Comparison of ENCODE assay signal across 22 cellular contexts in the genomic region with DNA sequence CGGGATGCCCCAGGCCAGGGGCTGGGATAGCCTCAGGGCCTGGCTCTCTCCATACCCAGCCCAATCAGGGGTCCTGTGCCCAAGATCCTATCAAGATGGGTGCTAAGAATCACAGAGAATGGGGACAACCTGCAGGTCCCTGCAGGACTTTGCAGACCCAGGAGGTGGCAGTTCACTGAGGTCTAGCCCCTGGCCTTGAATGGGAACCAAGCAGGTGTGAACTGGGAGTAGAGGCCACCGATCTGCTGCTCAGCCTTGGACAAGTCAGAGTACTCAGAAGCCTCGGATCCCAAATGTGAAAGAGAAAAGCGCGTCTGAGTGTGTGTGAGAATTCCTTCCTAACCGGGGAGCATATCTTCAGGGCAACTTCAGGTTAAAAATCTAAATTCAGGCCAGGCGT.
"Had no signal": no experiment of that assay in that cellular context is flagged by ENCODE, and none has a peak within 500 bp of the region (broad histone marks: within the 10 kb centered on the region; RNA-seq: fewer than 3 reads in every experiment).

No MANE protein-coding gene starts in this region.

- H3K4me1 Mint-ChIP-seq: activated CD8-positive, alpha-beta memory T cell treated with anti-CD3 and anti-CD28 coated beads, Interleukin-2, amount 10 ng/mL, durations not matched to agents 7 days and 5 days had no signal

- H3K9me3 Mint-ChIP-seq: activated CD4-positive, alpha-beta memory T cell treated with anti-CD3 and anti-CD28 coated beads for 36 hours; activated naive CD4-positive, alpha-beta T cell treated with anti-CD3 and anti-CD28 coated beads, Interleukin-2, amount 50 U/mL, for 72 hours; activated T-helper 1 cell treated with anti-CD3 and anti-CD28 coated beads, Interleukin-12 subunit alpha, Interleukin-12 subunit beta, Interleukin-2, Interleukin-4 antibody, amounts not matched to agents 30 ng/mL and 10 ng/mL and 1 ng/mL, durations not matched to agents 14 hours and 24 hours and 36 hours; central memory CD8-positive, alpha-beta T cell; nephron progenitor cell; stimulated activated naive CD8-positive, alpha-beta T cell treated with anti-CD3 and anti-CD28 coated beads, Interleukin-15, Interleukin-2, amounts not matched to agents 100 ng/mL and 50 ng/mL, for 24 hours had no signal

- H3K9me3 ChIP-seq: lower lobe of right lung, mucosa of descending colon, pancreas, psoas muscle, tibial artery had no signal

- H3K27ac Mint-ChIP-seq: activated CD4-positive, alpha-beta memory T cell treated with anti-CD3 and anti-CD28 coated beads for 36 hours; activated CD8-positive, alpha-beta memory T cell treated with anti-CD3 and anti-CD28 coated beads, Interleukin-2, amount 10 ng/mL, durations not matched to agents 7 days and 5 days; activated T-helper 1 cell treated with anti-CD3 and anti-CD28 coated beads, Interleukin-12 subunit alpha, Interleukin-12 subunit beta, Interleukin-2, Interleukin-4 antibody, amounts not matched to agents 30 ng/mL and 10 ng/mL and 1 ng/mL, durations not matched to agents 14 hours and 24 hours and 36 hours; nephron progenitor cell; stimulated activated naive CD8-positive, alpha-beta T cell treated with anti-CD3 and anti-CD28 coated beads, Interleukin-15, Interleukin-2, amounts not matched to agents 100 ng/mL and 50 ng/mL, for 24 hours had no signal

- H3K36me3 Mint-ChIP-seq: activated CD4-positive, alpha-beta memory T cell treated with anti-CD3 and anti-CD28 coated beads for 36 hours; activated CD8-positive, alpha-beta memory T cell treated with anti-CD3 and anti-CD28 coated beads, Interleukin-2, amount 10 ng/mL, durations not matched to agents 7 days and 5 days; activated naive CD4-positive, alpha-beta T cell treated with anti-CD3 and anti-CD28 coated beads, Interleukin-2, amount 50 U/mL, for 72 hours had no signal

- H3K4me3 ChIP-seq: coronary artery, lower lobe of right lung, mucosa of descending colon, pancreas, psoas muscle, tibial artery had no signal

- H3K27me3 Mint-ChIP-seq: activated CD4-positive, alpha-beta memory T cell treated with anti-CD3 and anti-CD28 coated beads for 36 hours; activated CD8-positive, alpha-beta memory T cell treated with anti-CD3 and anti-CD28 coated beads, Interleukin-2, amount 10 ng/mL, durations not matched to agents 7 days and 5 days; central memory CD8-positive, alpha-beta T cell; stimulated activated naive CD8-positive, alpha-beta T cell treated with anti-CD3 and anti-CD28 coated beads, Interleukin-15, Interleukin-2, amounts not matched to agents 100 ng/mL and 50 ng/mL, for 24 hours had no signal

- FAIRE-seq: astrocyte, kidney, pancreas had no signal

- ATAC-seq: activated CD8-positive, alpha-beta memory T cell treated with anti-CD3 and anti-CD28 coated beads, Interleukin-2, amount 10 ng/mL, durations not matched to agents 7 days and 5 days had no signal

- DNase-seq: activated CD4-positive, alpha-beta memory T cell treated with anti-CD3 and anti-CD28 coated beads for 36 hours; activated CD4-positive, alpha-beta T cell treated with anti-CD3 and anti-CD28 coated beads for 48 hours; activated CD8-positive, alpha-beta memory T cell treated with anti-CD3 and anti-CD28 coated beads, Interleukin-2, amount 10 ng/mL, durations not matched to agents 7 days and 5 days; activated gamma-delta T cell; erythroblast; kidney; mesendoderm; mucosa of descending colon; nephron progenitor cell; right cardiac atrium; stimulated activated CD4-positive, alpha-beta T cell treated with anti-CD3 and anti-CD28 coated beads, Interleukin-12 subunit alpha, Interleukin-12 subunit beta, amount 100 ng/mL, for 4 hours; stimulated activated CD4-positive, alpha-beta T cell treated with anti-CD3 and anti-CD28 coated beads, Interleukin-4, amount 100 ng/mL, for 4 hours; tibial artery had no signal

- H3K27ac ChIP-seq: coronary artery, lower lobe of right lung, pancreas, psoas muscle, tibial artery had no signal

- H3K4me1 ChIP-seq: pancreas had no signal

- H3K36me3 ChIP-seq: lower lobe of right lung, pancreas, tibial artery had no signal

- H3K27me3 ChIP-seq: pancreas, tibial artery had no signal

- H3K4me3 Mint-ChIP-seq: activated CD4-positive, alpha-beta memory T cell treated with anti-CD3 and anti-CD28 coated beads for 36 hours; activated CD8-positive, alpha-beta memory T cell treated with anti-CD3 and anti-CD28 coated beads, Interleukin-2, amount 10 ng/mL, durations not matched to agents 7 days and 5 days; activated T-helper 1 cell treated with anti-CD3 and anti-CD28 coated beads, Interleukin-12 subunit alpha, Interleukin-12 subunit beta, Interleukin-2, Interleukin-4 antibody, amounts not matched to agents 30 ng/mL and 10 ng/mL and 1 ng/mL, durations not matched to agents 14 hours and 24 hours and 36 hours; central memory CD8-positive, alpha-beta T cell; nephron progenitor cell; stimulated activated naive CD8-positive, alpha-beta T cell treated with anti-CD3 and anti-CD28 coated beads, Interleukin-15, Interleukin-2, amounts not matched to agents 100 ng/mL and 50 ng/mL, for 24 hours had no signal
